17 cellular contexts compared by ENCODE assay signal in genomic region chr4:97994765-97995465, GRCh38.
DNase-seq lines count a peak whose midpoint lies in the region; ATAC-seq, FAIRE-seq and TF ChIP-seq lines count a peak whose summit lies in the region.
"Had no signal": no experiment of that assay in that cellular context is flagged by ENCODE, and none has a peak within 500 bp of the region (broad histone marks: within the 10 kb centered on the region; RNA-seq: fewer than 3 reads in every experiment).

No MANE protein-coding gene starts in this region.

- H3F3A ChIP-seq in PC-3 (ENCODE audit: low read length, unreplicated experiment) (no peaks in the 10 kb centered on the region), neural progenitor cell (ENCODE audit: low read depth) (no peaks in the 10 kb centered on the region)

- H3K27me3 Mint-ChIP-seq in neural progenitor cell (ENCODE audit: insufficient read depth, low read depth), result peaks cover 2% of the 10 kb centered on the region
- H3K27me3 Mint-ChIP-seq in activated naive CD8-positive, alpha-beta T cell treated with anti-CD3 and anti-CD28 coated beads for 36 hours, result peaks cover 4% of the 10 kb centered on the region

- peaks cover 20% of the 10 kb centered on the region for H3K9me3 Mint-ChIP-seq in neural progenitor cell
- peaks cover 16% of the 10 kb centered on the region for H3K9me3 Mint-ChIP-seq in activated naive CD8-positive, alpha-beta T cell treated with anti-CD3 and anti-CD28 coated beads for 36 hours

- H3K4me2 ChIP-seq in PC-3 (ENCODE audit: low read length) (no peak overlapping the region), neural progenitor cell (no peak overlapping the region)
- H3K4me2 ChIP-seq: BLaER1 had no signal

- intact Hi-C loops in PC-3 (cut with micrococcal nuclease) (no loop called here), heart left ventricle (cut with DNase I) (no loop called here)

- CTCF ChIA-PET in PC-3 (lab: Charles Lee), result no interaction called here

- H2AFZ ChIP-seq in PC-3 (ENCODE audit: low read length) (peak overlapping the region; percentile 72; the same call in 1 of the 2 replicates), neural progenitor cell (replicated peaks) (no peak overlapping the region)

- no peaks in the 10 kb centered on the region; the same call in 1 of the 2 replicates for H3K4me1 ChIP-seq in PC-3 (ENCODE audit: insufficient read depth, low read length)
- no peaks in the 10 kb centered on the region for H3K4me1 ChIP-seq in neural progenitor cell
- H3K4me1 ChIP-seq in heart left ventricle, result no peaks in the 10 kb centered on the region
- H3K4me1 ChIP-seq: BLaER1, Caco-2 had no signal

- H3K4me1 Mint-ChIP-seq in neural progenitor cell, result no peaks in the 10 kb centered on the region
- H3K4me1 Mint-ChIP-seq in activated naive CD8-positive, alpha-beta T cell treated with anti-CD3 and anti-CD28 coated beads for 36 hours, result no peaks in the 10 kb centered on the region
- H3K4me1 Mint-ChIP-seq: CD8-positive, alpha-beta memory T cell; H9 had no signal

- H3K79me2 ChIP-seq in PC-3 (ENCODE audit: low read length) (no peaks in the 10 kb centered on the region), neural progenitor cell (ENCODE audit: low read depth) (no peaks in the 10 kb centered on the region)

- H3K27ac ChIP-seq in PC-3 (ENCODE audit: low read length), result peak overlapping the region; percentile 73
- H3K27ac ChIP-seq in neural progenitor cell, result no peak overlapping the region
- no peak overlapping the region for H3K27ac ChIP-seq in heart left ventricle
- H3K27ac ChIP-seq: BLaER1 had no signal

- H3K9ac ChIP-seq in PC-3 (ENCODE audit: low read length) (no peak overlapping the region; the same call in 1 of the 2 replicates), neural progenitor cell (no peak overlapping the region)
- H3K9ac ChIP-seq: BLaER1 had no signal

- ATAC-seq in PC-3, result no peak; the same call in 1 of the 2 replicates
- ATAC-seq in heart left ventricle, result no peak

- no peaks in the 10 kb centered on the region for H3K36me3 Mint-ChIP-seq in neural progenitor cell
- no peaks in the 10 kb centered on the region for H3K36me3 Mint-ChIP-seq in activated naive CD8-positive, alpha-beta T cell treated with anti-CD3 and anti-CD28 coated beads for 36 hours
- H3K36me3 Mint-ChIP-seq: CD8-positive, alpha-beta memory T cell had no signal

- H3K4me3 ChIP-seq in PC-3 (ENCODE audit: low read length), result no peak overlapping the region
- H3K4me3 ChIP-seq in bronchial epithelial cell (ENCODE audit: low read depth, low read length), result no peak overlapping the region
- no peak overlapping the region for H3K4me3 ChIP-seq in neural progenitor cell
- H3K4me3 ChIP-seq in heart left ventricle, result no peak overlapping the region
- H3K4me3 ChIP-seq: BLaER1 had no signal

- WGBS in heart left ventricle, 4 donors, result 78 to 90% (median 81%) methylated on average over 5 to 6 of the region's 6 CpGs

- no peaks in the 10 kb centered on the region for H3K27me3 ChIP-seq in PC-3 (ENCODE audit: low read length)
- no peaks in the 10 kb centered on the region for H3K27me3 ChIP-seq in bronchial epithelial cell (ENCODE audit: control insufficient read depth, insufficient read depth, low read length)
- H3K27me3 ChIP-seq in neural progenitor cell, result no peaks in the 10 kb centered on the region
- no peaks in the 10 kb centered on the region for H3K27me3 ChIP-seq in heart left ventricle
- H3K27me3 ChIP-seq: BLaER1 had no signal

- H3K9me2 ChIP-seq in PC-3 (replicated peaks; ENCODE audit: low read length), result no peaks in the 10 kb centered on the region

- no peak overlapping the region for H3K27ac Mint-ChIP-seq in neural progenitor cell
- H3K27ac Mint-ChIP-seq in activated naive CD8-positive, alpha-beta T cell treated with anti-CD3 and anti-CD28 coated beads for 36 hours, result no peak overlapping the region
- H3K27ac Mint-ChIP-seq: CD8-positive, alpha-beta memory T cell; H9 had no signal

- TF ChIP-seq POLR2A in heart left ventricle (IDR thresholded peaks at IDR 0.05), result no peak

- DNase-seq in ELF-1 (ENCODE audit: low read depth, low spot score), result peak; percentile 3
- DNase-seq in PC-3, result peak; percentile 56
- DNase-seq in bronchial epithelial cell (ENCODE audit: low read depth), result peak; percentile 61
- peak; percentile 2 for DNase-seq in iris pigment epithelial cell (ENCODE audit: low read depth)
- no peak for DNase-seq in neural progenitor cell (ENCODE audit: low spot score)
- no peak for DNase-seq in activated naive CD8-positive, alpha-beta T cell treated with anti-CD3 and anti-CD28 coated beads for 36 hours
- no peak for DNase-seq in heart left ventricle
- DNase-seq: 8988T; AML-193; Caco-2; CD8-positive, alpha-beta memory T cell; DMS53; GOT3; H9; IMR-90 had no signal

- FAIRE-seq in bronchial epithelial cell (lab: Jason Lieb, UNC), result no peak
- FAIRE-seq: GM12891 had no signal

- no TSS peak for BruUV-seq in PC-3 (replicated peaks; lab: Mats Ljungman, UMichigan)

- H3K4me3 Mint-ChIP-seq in neural progenitor cell, result no peak overlapping the region
- no peak overlapping the region for H3K4me3 Mint-ChIP-seq in activated naive CD8-positive, alpha-beta T cell treated with anti-CD3 and anti-CD28 coated beads for 36 hours
- H3K4me3 Mint-ChIP-seq: CD8-positive, alpha-beta memory T cell; H9 had no signal

- H3K9me3 ChIP-seq in PC-3 (ENCODE audit: low read length) (no peaks in the 10 kb centered on the region), neural progenitor cell (ENCODE audit: low read depth) (no peaks in the 10 kb centered on the region), heart left ventricle (peaks cover 0 to 25% (median 3%) of the 10 kb centered on the region in 12 donors)
- H3K9me3 ChIP-seq: Caco-2 had no signal

- H3K36me3 ChIP-seq in PC-3 (ENCODE audit: low read depth, low read length) (no peaks in the 10 kb centered on the region; the same call in 1 of the 2 replicates), bronchial epithelial cell (ENCODE audit: control insufficient read depth, insufficient read depth, low read length) (no peaks in the 10 kb centered on the region), neural progenitor cell (no peaks in the 10 kb centered on the region), heart left ventricle (no peaks in the 10 kb centered on the region)
- H3K36me3 ChIP-seq: BLaER1 had no signal

- TF ChIP-seq CTCF in PC-3 (conservative IDR thresholded peaks at IDR 0.05; ENCODE audit: low read depth, low read length), result no peak
- no peak for TF ChIP-seq CTCF in bronchial epithelial cell (IDR thresholded peaks at IDR 0.05; ENCODE audit: insufficient read depth, low read length, severe bottlenecking)
- TF ChIP-seq CTCF in neural progenitor cell (IDR thresholded peaks at IDR 0.05), result no peak
- TF ChIP-seq CTCF in heart left ventricle (IDR thresholded peaks at IDR 0.05), result no peak

- H4K20me1 ChIP-seq in PC-3 (ENCODE audit: low read length) (no peaks in the 10 kb centered on the region), neural progenitor cell (ENCODE audit: low read depth) (no peaks in the 10 kb centered on the region)
- H4K20me1 ChIP-seq: BLaER1 had no signal

- POLR2A ChIA-PET in PC-3 (lab: Charles Lee; ENCODE audit: unreplicated experiment), result no interaction called here

Comparison
In these comparisons a context has a peak if more than half of its experiments do, and no peak if none do; other contexts are left out.
1. DNase-seq: peak in ELF-1 (single experiment), PC-3 (single experiment), bronchial epithelial cell (single experiment) and iris pigment epithelial cell (single experiment); none in neural progenitor cell (single experiment), activated naive CD8-positive, alpha-beta T cell treated with anti-CD3 and anti-CD28 coated beads for 36 hours (single experiment) and heart left ventricle (0 of 5).